In the genomic region with DNA sequence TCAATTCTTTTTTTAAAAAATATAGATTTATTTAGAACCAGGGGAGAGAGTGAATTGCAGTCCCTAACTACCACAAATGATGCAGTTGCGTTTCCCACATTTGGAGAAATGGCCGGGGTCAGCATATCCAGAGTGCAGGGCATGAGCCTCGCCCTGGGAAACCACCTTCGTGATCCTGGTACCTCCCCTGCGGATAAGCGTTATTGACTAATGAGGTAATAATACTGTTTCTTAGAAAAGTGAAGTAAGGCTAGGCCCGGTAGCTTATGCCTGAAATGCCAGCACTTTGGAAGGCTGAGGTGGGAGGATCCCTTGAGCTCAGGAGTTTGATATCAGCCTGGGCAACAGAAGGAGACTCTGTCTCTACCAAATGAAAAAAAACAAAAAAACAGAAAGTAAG, we compare ENCODE assay signal across 17 cellular contexts.
"Had no signal": no experiment of that assay in that cellular context is flagged by ENCODE, and none has a peak within 500 bp of the region (broad histone marks: within the 10 kb centered on the region; RNA-seq: fewer than 3 reads in every experiment).

No MANE protein-coding gene starts in this region.

- H3K9me3 ChIP-seq: gastrocnemius medialis, heart right ventricle, neutrophil, tibial artery had no signal

- ATAC-seq: activated CD8-positive, alpha-beta T cell treated with anti-CD3 and anti-CD28 coated beads for 36 hours; gastrocnemius medialis; heart right ventricle had no signal

- DNase-seq: activated CD4-positive, alpha-beta T cell treated with anti-CD3 and anti-CD28 coated beads for 4 hours; activated CD8-positive, alpha-beta T cell treated with anti-CD3 and anti-CD28 coated beads for 36 hours; activated gamma-delta T cell; activated naive CD8-positive, alpha-beta T cell treated with anti-CD3 and anti-CD28 coated beads for 36 hours; activated T-cell treated with anti-CD3 and anti-CD28 coated beads, Interleukin-2, amount 50 U/mL, for 48 hours; brain microvascular endothelial cell; cerebellar nuclear complex; gastrocnemius medialis; heart right ventricle; naive B cell; retina; stimulated activated CD4-positive, alpha-beta T cell treated with anti-CD3 and anti-CD28 coated beads, Interleukin-4, amount 100 ng/mL, for 1 hour; stimulated activated naive CD4-positive, alpha-beta T cell; T-helper 2 cell; tibial artery had no signal

- H3K9me3 Mint-ChIP-seq: activated CD8-positive, alpha-beta T cell treated with anti-CD3 and anti-CD28 coated beads for 36 hours; activated naive CD8-positive, alpha-beta T cell treated with anti-CD3 and anti-CD28 coated beads for 36 hours; naive B cell had no signal

- H3K36me3 Mint-ChIP-seq: activated naive CD8-positive, alpha-beta T cell treated with anti-CD3 and anti-CD28 coated beads for 36 hours; naive B cell had no signal

- H3K27ac ChIP-seq: brain microvascular endothelial cell, gastrocnemius medialis, heart right ventricle, neutrophil had no signal

- H3K27ac Mint-ChIP-seq: activated CD8-positive, alpha-beta T cell treated with anti-CD3 and anti-CD28 coated beads for 36 hours; activated naive CD8-positive, alpha-beta T cell treated with anti-CD3 and anti-CD28 coated beads for 36 hours had no signal

- H3K27me3 ChIP-seq: brain microvascular endothelial cell, neutrophil, tibial artery had no signal

- H3K36me3 ChIP-seq: brain microvascular endothelial cell, gastrocnemius medialis, heart right ventricle, neutrophil, tibial artery had no signal

- H3K4me3 ChIP-seq: gastrocnemius medialis, heart right ventricle, lung, tibial artery had no signal
